20 cellular contexts compared by ENCODE assay signal in genomic region chr14:52026921-52027320, GRCh38.
"Had no signal": no experiment of that assay in that cellular context is flagged by ENCODE, and none has a peak within 500 bp of the region (broad histone marks: within the 10 kb centered on the region; RNA-seq: fewer than 3 reads in every experiment).

No MANE protein-coding gene starts in this region.

- H3K9me3 ChIP-seq: body of pancreas, left lung, neutrophil, suprapubic skin, upper lobe of left lung had no signal

- H3K27ac ChIP-seq: body of pancreas, left lung, neutrophil, suprapubic skin, upper lobe of left lung had no signal

- H3K4me3 ChIP-seq: body of pancreas, left lung, suprapubic skin, upper lobe of left lung had no signal

- H3K4me3 Mint-ChIP-seq: activated naive CD4-positive, alpha-beta T cell treated with anti-CD3 and anti-CD28 coated beads, Interleukin-2, amount 10 ng/mL, durations not matched to agents 7 days and 5 days; dendritic cell treated with granulocyte-macrophage colony-stimulating factor and Interleukin-4, amounts not matched to agents 40 ng/mL and 50 ng/mL, for 4 days; endodermal cell; immature natural killer cell; mesothelial cell of epicardium; naive thymus-derived CD4-positive, alpha-beta T cell had no signal

- DNase-seq: activated CD4-positive, alpha-beta T cell treated with anti-CD3 and anti-CD28 coated beads, Interleukin-2, amount 50 U/mL, for 1 hour; activated CD4-positive, CD25-positive, alpha-beta regulatory T cell; activated naive CD4-positive, alpha-beta T cell treated with anti-CD3 and anti-CD28 coated beads, Interleukin-2, amount 10 ng/mL, durations not matched to agents 7 days and 5 days; body of pancreas; endodermal cell; erythroblast; immature natural killer cell; left lung; naive thymus-derived CD4-positive, alpha-beta T cell; stimulated activated CD4-positive, alpha-beta T cell treated with anti-CD3 and anti-CD28 coated beads, Interleukin-12 subunit alpha, Interleukin-12 subunit beta, amount 100 ng/mL, for 4 hours; stimulated activated naive CD4-positive, alpha-beta T cell; T-helper 2 cell had no signal

- ATAC-seq: body of pancreas; left lung; naive thymus-derived CD4-positive, alpha-beta T cell; sciatic nerve had no signal

- H3K36me3 ChIP-seq: left lung, neutrophil, suprapubic skin, upper lobe of left lung had no signal

- H3K27me3 ChIP-seq: body of pancreas, left lung, neutrophil, suprapubic skin, upper lobe of left lung had no signal

- H3K27ac Mint-ChIP-seq: activated naive CD4-positive, alpha-beta T cell treated with anti-CD3 and anti-CD28 coated beads, Interleukin-2, amount 10 ng/mL, durations not matched to agents 7 days and 5 days; activated T-helper 2 cell treated with anti-CD3 and anti-CD28 coated beads, Interferon-gamma antibody, Interleukin-2, Interleukin-4, amounts not matched to agents 10 μg/mL and 5 μg/mL and 100 μg/mL, durations not matched to agents 14 hours and 24 hours and 36 hours; dendritic cell treated with granulocyte-macrophage colony-stimulating factor and Interleukin-4, amounts not matched to agents 40 ng/mL and 50 ng/mL, for 4 days; endodermal cell; immature natural killer cell; mesothelial cell of epicardium; naive thymus-derived CD4-positive, alpha-beta T cell; progenitor cell of endocrine pancreas had no signal

- H3K9me3 Mint-ChIP-seq: dendritic cell treated with granulocyte-macrophage colony-stimulating factor and Interleukin-4, amounts not matched to agents 40 ng/mL and 50 ng/mL, for 4 days; immature natural killer cell had no signal

- H3K27me3 Mint-ChIP-seq: dendritic cell treated with granulocyte-macrophage colony-stimulating factor and Interleukin-4, amounts not matched to agents 40 ng/mL and 50 ng/mL, for 4 days; progenitor cell of endocrine pancreas had no signal

- H3K4me1 Mint-ChIP-seq: immature natural killer cell had no signal
